22 cellular contexts compared by ENCODE assay signal in the genomic region with DNA sequence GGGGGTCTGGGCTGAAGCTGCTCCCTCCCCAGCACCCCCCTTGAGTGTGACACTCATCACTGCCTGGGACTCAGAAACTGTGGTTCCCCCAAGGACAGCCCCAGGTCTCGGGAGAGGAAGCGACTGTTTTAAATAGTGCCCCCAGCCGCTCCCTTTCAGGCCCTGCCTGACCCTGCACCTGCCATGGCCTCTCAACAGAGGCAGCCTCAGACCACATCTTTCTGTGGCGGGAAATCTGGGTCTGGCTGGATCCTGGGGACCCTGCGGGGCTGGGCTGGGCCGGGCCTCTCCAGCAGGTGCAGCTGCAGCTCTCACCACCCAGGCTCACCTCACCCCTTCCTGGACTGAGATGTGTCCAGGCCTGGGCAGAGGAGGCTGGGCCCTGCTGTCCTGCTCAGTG. TPM values are rescaled to one million over a fixed set of nuclear protein-coding genes. Genes with fewer than 3 reads are reported as not detected.
DNase-seq lines count a peak whose midpoint lies in the region; ATAC-seq and TF ChIP-seq lines count a peak whose summit lies in the region.
"Had no signal": no experiment of that assay in that cellular context is flagged by ENCODE, and none has a peak within 500 bp of the region (broad histone marks: within the 10 kb centered on the region; RNA-seq: fewer than 3 reads in every experiment).

No MANE protein-coding gene starts in this region.

- no peak overlapping the region for H3K4me3 Mint-ChIP-seq in GM23338
- no peak overlapping the region for H3K4me3 Mint-ChIP-seq in memory B cell
- H3K4me3 Mint-ChIP-seq in progenitor cell of endocrine pancreas (ENCODE audit: low read depth), result no peak overlapping the region
- H3K4me3 Mint-ChIP-seq in neural progenitor cell, result no peak overlapping the region
- H3K4me3 Mint-ChIP-seq: CD4-positive, alpha-beta T cell had no signal

- H3K4me3 ChIP-seq in GM23338 (no peak overlapping the region), OCI-LY3 (ENCODE audit: low read length) (no peak overlapping the region), neural progenitor cell (no peak overlapping the region)
- H3K4me3 ChIP-seq: GM23248, K562 had no signal

- H4K20me1 ChIP-seq in GM23338 (replicated peaks; ENCODE audit: insufficient read depth), result no peaks in the 10 kb centered on the region
- no peaks in the 10 kb centered on the region for H4K20me1 ChIP-seq in OCI-LY3 (ENCODE audit: insufficient read depth, low read length)
- no peaks in the 10 kb centered on the region for H4K20me1 ChIP-seq in neural progenitor cell (ENCODE audit: low read depth)

- H3K9me3 Mint-ChIP-seq in GM23338 (no peaks in the 10 kb centered on the region), memory B cell (no peaks in the 10 kb centered on the region), progenitor cell of endocrine pancreas (ENCODE audit: low read depth) (no peaks in the 10 kb centered on the region), neural progenitor cell (no peaks in the 10 kb centered on the region)
- H3K9me3 Mint-ChIP-seq: CD4-positive, alpha-beta T cell had no signal

- H2AFZ ChIP-seq in GM23338 (no peak overlapping the region), OCI-LY3 (ENCODE audit: low read depth, low read length) (no peak overlapping the region), neural progenitor cell (replicated peaks) (no peak overlapping the region)
- H2AFZ ChIP-seq: GM23248 had no signal

- H3K27ac ChIP-seq in GM23338 (ENCODE audit: low read depth) (no peak overlapping the region), OCI-LY3 (ENCODE audit: low read length) (no peak overlapping the region), neural progenitor cell (no peak overlapping the region)
- H3K27ac ChIP-seq: GM23248, RWPE1 had no signal

- H3K4me1 Mint-ChIP-seq in GM23338 (no peaks in the 10 kb centered on the region), memory B cell (peaks cover 5% of the 10 kb centered on the region), progenitor cell of endocrine pancreas (ENCODE audit: low read depth) (peaks cover 3% of the 10 kb centered on the region), neural progenitor cell (peaks cover 2% of the 10 kb centered on the region)

- DNase-seq in GM23338 (ENCODE audit: low spot score) (no peak), memory B cell (ENCODE audit: low spot score in 2 of 2) (no peak), progenitor cell of endocrine pancreas (ENCODE audit: low spot score, unreplicated experiment) (no peak), neural progenitor cell (ENCODE audit: low spot score) (no peak), nucleus accumbens (lab: John Stamatoyannopoulos, UW) (no peak)
- DNase-seq: Caco-2; CD4-positive, alpha-beta T cell; DMS153; GF-D8; GM23248; MV-4-11; NCI-H1417; NCI-H187; NCI-H2107; NCI-H510A; NCI-H748 treated with DMSO at 0.1 percent for 48 hours; SIG-M5 had no signal

- H3K36me3 Mint-ChIP-seq in GM23338 (ENCODE audit: low read depth) (no peaks in the 10 kb centered on the region), memory B cell (no peaks in the 10 kb centered on the region), progenitor cell of endocrine pancreas (ENCODE audit: insufficient read depth) (no peaks in the 10 kb centered on the region), neural progenitor cell (no peaks in the 10 kb centered on the region)

- H3K79me2 ChIP-seq in GM23338 (replicated peaks; ENCODE audit: insufficient read depth) (no peaks in the 10 kb centered on the region), OCI-LY3 (ENCODE audit: low read length) (no peaks in the 10 kb centered on the region), neural progenitor cell (ENCODE audit: low read depth) (no peaks in the 10 kb centered on the region)

- no peak for TF ChIP-seq CTCF in GM23338 (conservative IDR thresholded peaks at IDR 0.05; ENCODE audit: low read depth in 2 of 2)
- TF ChIP-seq CTCF in OCI-LY3 (IDR thresholded peaks at IDR 0.05; ENCODE audit: low read depth, low read length), result no peak
- no peak for TF ChIP-seq CTCF in progenitor cell of endocrine pancreas (IDR thresholded peaks at IDR 0.05; ENCODE audit: unreplicated experiment)
- TF ChIP-seq CTCF in neural progenitor cell (IDR thresholded peaks at IDR 0.05), result no peak

- H3K36me3 ChIP-seq in GM23338 (ENCODE audit: insufficient read depth), result no peaks in the 10 kb centered on the region
- no peaks in the 10 kb centered on the region for H3K36me3 ChIP-seq in OCI-LY3 (replicated peaks; ENCODE audit: low read depth, low read length)
- H3K36me3 ChIP-seq in neural progenitor cell, result no peaks in the 10 kb centered on the region

- H3F3A ChIP-seq in GM23338 (replicated peaks; ENCODE audit: low read depth) (no peaks in the 10 kb centered on the region), neural progenitor cell (ENCODE audit: low read depth) (no peaks in the 10 kb centered on the region)

- H3K9me2 ChIP-seq in GM23338 (ENCODE audit: insufficient read depth), result no peaks in the 10 kb centered on the region

- no peaks in the 10 kb centered on the region for H3K4me1 ChIP-seq in GM23338 (ENCODE audit: insufficient read depth)
- H3K4me1 ChIP-seq in OCI-LY3 (ENCODE audit: low read length), result peaks cover 15% of the 10 kb centered on the region
- H3K4me1 ChIP-seq in neural progenitor cell, result no peaks in the 10 kb centered on the region
- H3K4me1 ChIP-seq: Caco-2 had no signal

- no peak overlapping the region for H3K27ac Mint-ChIP-seq in GM23338
- H3K27ac Mint-ChIP-seq in memory B cell, result no peak overlapping the region
- H3K27ac Mint-ChIP-seq in progenitor cell of endocrine pancreas, result no peak overlapping the region
- H3K27ac Mint-ChIP-seq in neural progenitor cell, result no peak overlapping the region
- H3K27ac Mint-ChIP-seq: CD4-positive, alpha-beta T cell had no signal

- ATAC-seq in GM23338, result peak; percentile 67
- ATAC-seq in memory B cell (ENCODE audit: low read depth), result peak; percentile 44
- ATAC-seq in HG02840 (IDR thresholded peaks at IDR 0.05; ENCODE audit: low FRiP score, unreplicated experiment), result no peak
- ATAC-seq: HCT116, K562 had no signal

- H3K9me3 ChIP-seq in OCI-LY3 (ENCODE audit: insufficient read depth, low read length) (no peaks in the 10 kb centered on the region), neural progenitor cell (ENCODE audit: low read depth) (no peaks in the 10 kb centered on the region)
- H3K9me3 ChIP-seq: Caco-2 had no signal

- no peak overlapping the region for H3K9ac ChIP-seq in OCI-LY3 (ENCODE audit: low read length)
- H3K9ac ChIP-seq in neural progenitor cell, result no peak overlapping the region
- H3K9ac ChIP-seq: GM23248 had no signal

- H3K27me3 ChIP-seq in GM23338 (ENCODE audit: insufficient read depth) (no peaks in the 10 kb centered on the region), OCI-LY3 (ENCODE audit: low read depth, low read length) (peaks cover 10% of the 10 kb centered on the region), neural progenitor cell (no peaks in the 10 kb centered on the region)

- H3K4me2 ChIP-seq in GM23338 (no peak overlapping the region), OCI-LY3 (ENCODE audit: low read length) (peak overlapping the region; percentile 39), neural progenitor cell (no peak overlapping the region)

- peaks cover 8% of the 10 kb centered on the region for H3K27me3 Mint-ChIP-seq in GM23338 (ENCODE audit: insufficient read depth, low read depth, poor library complexity)
- H3K27me3 Mint-ChIP-seq in memory B cell, result peaks cover 24% of the 10 kb centered on the region
- H3K27me3 Mint-ChIP-seq in progenitor cell of endocrine pancreas, result peaks cover 3% of the 10 kb centered on the region
- peaks cover 7% of the 10 kb centered on the region for H3K27me3 Mint-ChIP-seq in neural progenitor cell (ENCODE audit: insufficient read depth, low read depth)

TF ChIP-seq in GM23338, 12 proteins besides CTCF, POLR2A, EP300 and RAD21:
- no peak for TF ChIP-seq ZNF114 (CRISPR knock-in tag; IDR thresholded peaks at IDR 0.05)
- no peak for TF ChIP-seq NANOG (IDR thresholded peaks at IDR 0.05; ENCODE audit: borderline replicate concordance)

RNA-seq across cellular contexts. Expression of a gene that starts 3.7 kb away (rescaled TPM):
- not detected in 2 replicates for total RNA-seq in GM23338 (2014; rRNA removed; shearing (Covaris generic))
- not detected in 2 replicates for polyA plus RNA-seq in GM23338 (2016; fragmentation: Nextera tagmentation; extraction: Ambion mirVana)
- total RNA-seq in progenitor cell of endocrine pancreas (not detected in 2 replicates), neural progenitor cell (ENCODE audit: low replicate concordance) (not detected in 2 replicates)
- total RNA-seq: Caco-2; CD4-positive, alpha-beta T cell; GM23248 had no signal
- polyA plus RNA-seq: GM23248 had no signal

RNA-seq across cellular contexts. Expression of a gene that starts 48.3 kb away (rescaled TPM):
- not detected in 2 replicates for total RNA-seq in GM23338 (2014; rRNA removed; shearing (Covaris generic))
- polyA plus RNA-seq in GM23338 (2016; fragmentation: Nextera tagmentation; extraction: Ambion mirVana), result not detected in 2 replicates
- total RNA-seq in progenitor cell of endocrine pancreas, result 8.6 and 11.1 TPM in 2 replicates
- total RNA-seq in neural progenitor cell (ENCODE audit: low replicate concordance), result not detected in 2 replicates
- total RNA-seq: GM23248 had no signal
- polyA plus RNA-seq: GM23248 had no signal
